In the genomic region with DNA sequence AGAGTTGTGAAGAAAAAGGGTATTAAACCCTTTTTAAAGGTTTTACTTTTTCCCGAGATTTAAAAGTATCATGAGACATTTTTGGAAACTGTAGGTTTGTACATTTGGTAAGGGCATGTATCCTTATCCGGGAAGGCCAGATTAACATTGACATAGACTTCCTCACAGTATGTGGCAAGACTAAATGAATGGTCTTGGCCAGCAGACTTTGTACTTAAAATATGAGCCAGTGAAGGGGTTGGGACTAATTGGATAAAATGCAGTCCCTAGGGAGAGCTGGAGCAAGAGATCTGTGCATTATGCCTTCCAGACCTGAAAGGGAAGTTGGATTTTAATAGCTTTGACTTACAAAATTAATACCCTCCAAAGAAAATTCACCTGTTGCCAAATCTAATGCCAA, we compare ENCODE assay signal across 1 cellular context.
TF ChIP-seq lines count a peak whose summit lies in the region.

No MANE protein-coding gene starts in this region.

TF ChIP-seq in GM12891, 5 proteins besides CTCF, POLR2A, EP300 and RAD21 (continued from another document):
- TF ChIP-seq SPI1 (IDR thresholded peaks at IDR 0.05; ENCODE audit: low read depth, low read length) (no peak), POLR2AphosphoS5 (IDR thresholded peaks at IDR 0.05; ENCODE audit: low read depth, low read length) (no peak), PAX5 (IDR thresholded peaks at IDR 0.05; ENCODE audit: insufficient read depth, low read length, severe bottlenecking) (no peak), TAF1 (IDR thresholded peaks at IDR 0.05; ENCODE audit: low read depth, low read length) (no peak)
